Comparison of ENCODE assay signal across 22 cellular contexts in genomic region chr9:92950359-92950955, GRCh38. TPM values are rescaled to one million over a fixed set of nuclear protein-coding genes. Genes with fewer than 3 reads are reported as not detected.
DNase-seq lines count a peak whose midpoint lies in the region; ATAC-seq and TF ChIP-seq lines count a peak whose summit lies in the region.
"Had no signal": no experiment of that assay in that cellular context is flagged by ENCODE, and none has a peak within 500 bp of the region (broad histone marks: within the 10 kb centered on the region; RNA-seq: fewer than 3 reads in every experiment).

No MANE protein-coding gene starts in this region.

- H3K27ac ChIP-seq in colonic mucosa (no peak overlapping the region), upper lobe of right lung (no peak overlapping the region)
- H3K27ac ChIP-seq: body of pancreas had no signal

- H3K4me3 ChIP-seq in colonic mucosa = no peak overlapping the region
- H3K4me3 ChIP-seq in upper lobe of right lung = no peak overlapping the region
- H3K4me3 ChIP-seq: body of pancreas had no signal

- CTCF ChIA-PET in HEK293T (lab: Yijun Ruan, JAX) = no interaction called here

- intact Hi-C loops in colonic mucosa (cut with DNase I) = no loop called here
- intact Hi-C loops in upper lobe of right lung (cut with DNase I) = no loop called here

- no peak for DNase-seq in activated T-cell treated with anti-CD3 and anti-CD28 coated beads, Interleukin-2, amount 50 U/mL, for 72 hours
- DNase-seq in activated T-cell treated with anti-CD3 and anti-CD28 coated beads, Interleukin-2, amount 50 U/mL, for 4 hours = no peak
- peak; percentile 12 for DNase-seq in colonic mucosa
- peak; percentile 76 for DNase-seq in mesenteric fat pad (ENCODE audit: low spot score)
- DNase-seq in upper lobe of right lung = peak; percentile 51
- no peak for DNase-seq in DMS 273 (lab: John Stamatoyannopoulos, UW; ENCODE audit: unreplicated experiment)
- no peak for DNase-seq in HEK293T (ENCODE audit: extremely low spot score)
- DNase-seq in DMS79 treated with DMSO at 0.1 percent for 48 hours (lab: John Stamatoyannopoulos, UW) = no peak
- DNase-seq: activated CD4-positive, alpha-beta T cell treated with anti-CD3 and anti-CD28 coated beads, Interleukin-2, amount 10 ng/mL, durations not matched to agents 24 days and 14 days; activated gamma-delta T cell; body of pancreas; Calu3; mammary epithelial cell; NCI-H1694; NCI-H2171; NCI-H526 treated with DMSO at 0.1 percent for 48 hours; RPMI8226; substantia nigra; T-helper 2 cell had no signal

- H3K27ac Mint-ChIP-seq in activated T-cell treated with anti-CD3 and anti-CD28 coated beads, Interleukin-2, amount 50 U/mL, for 72 hours = peak overlapping the region; percentile 3
- H3K27ac Mint-ChIP-seq: activated CD4-positive, alpha-beta T cell treated with anti-CD3 and anti-CD28 coated beads, Interleukin-2, amount 10 ng/mL, durations not matched to agents 24 days and 14 days; B cell had no signal

- no peaks in the 10 kb centered on the region for H3K4me1 ChIP-seq in colonic mucosa
- H3K4me1 ChIP-seq in upper lobe of right lung = peaks cover 27% of the 10 kb centered on the region

- H3K4me3 Mint-ChIP-seq in activated T-cell treated with anti-CD3 and anti-CD28 coated beads, Interleukin-2, amount 50 U/mL, for 72 hours = no peak overlapping the region
- H3K4me3 Mint-ChIP-seq in activated T-cell treated with anti-CD3 and anti-CD28 coated beads, Interleukin-2, amount 50 U/mL, for 4 hours = no peak overlapping the region
- H3K4me3 Mint-ChIP-seq: activated CD4-positive, alpha-beta T cell treated with anti-CD3 and anti-CD28 coated beads, Interleukin-2, amount 10 ng/mL, durations not matched to agents 24 days and 14 days; B cell had no signal

- H3K4me1 Mint-ChIP-seq in activated T-cell treated with anti-CD3 and anti-CD28 coated beads, Interleukin-2, amount 50 U/mL, for 72 hours (ENCODE audit: low read depth) = peaks cover 70% of the 10 kb centered on the region
- peaks cover 86% of the 10 kb centered on the region for H3K4me1 Mint-ChIP-seq in activated T-cell treated with anti-CD3 and anti-CD28 coated beads, Interleukin-2, amount 50 U/mL, for 4 hours (ENCODE audit: low read depth)

- POLR2A ChIA-PET in HEK293T (lab: Yijun Ruan, JAX) = no interaction called here

- no peak for ATAC-seq in activated T-cell treated with anti-CD3 and anti-CD28 coated beads, Interleukin-2, amount 50 U/mL, for 72 hours (replicated peaks in 1 of 2)
- no peak for ATAC-seq in activated T-cell treated with anti-CD3 and anti-CD28 coated beads, Interleukin-2, amount 50 U/mL, for 4 hours
- ATAC-seq in upper lobe of right lung = no peak
- ATAC-seq: body of pancreas had no signal

- H3K9me3 Mint-ChIP-seq in activated T-cell treated with anti-CD3 and anti-CD28 coated beads, Interleukin-2, amount 50 U/mL, for 72 hours = peaks cover 2% of the 10 kb centered on the region in 2 donors
- no peaks in the 10 kb centered on the region for H3K9me3 Mint-ChIP-seq in activated T-cell treated with anti-CD3 and anti-CD28 coated beads, Interleukin-2, amount 50 U/mL, for 4 hours
- H3K9me3 Mint-ChIP-seq: activated CD4-positive, alpha-beta T cell treated with anti-CD3 and anti-CD28 coated beads, Interleukin-2, amount 10 ng/mL, durations not matched to agents 24 days and 14 days had no signal

- no peaks in the 10 kb centered on the region for H3K27me3 Mint-ChIP-seq in activated T-cell treated with anti-CD3 and anti-CD28 coated beads, Interleukin-2, amount 50 U/mL, for 72 hours (ENCODE audit: low read depth)
- no peaks in the 10 kb centered on the region for H3K27me3 Mint-ChIP-seq in activated T-cell treated with anti-CD3 and anti-CD28 coated beads, Interleukin-2, amount 50 U/mL, for 4 hours (ENCODE audit: low read depth)

- H3K36me3 ChIP-seq in colonic mucosa = no peaks in the 10 kb centered on the region
- no peaks in the 10 kb centered on the region for H3K36me3 ChIP-seq in upper lobe of right lung

- H3K9ac ChIP-seq in colonic mucosa (ENCODE audit: low read depth in 2 of 2, low read length in 2 of 2) = no peak overlapping the region

- peaks cover 0 to 5% of the 10 kb centered on the region in 2 donors for H3K36me3 Mint-ChIP-seq in activated T-cell treated with anti-CD3 and anti-CD28 coated beads, Interleukin-2, amount 50 U/mL, for 72 hours (ENCODE audit: insufficient read depth in 2 of 2)
- H3K36me3 Mint-ChIP-seq in activated T-cell treated with anti-CD3 and anti-CD28 coated beads, Interleukin-2, amount 50 U/mL, for 4 hours (ENCODE audit: insufficient read depth) = no peaks in the 10 kb centered on the region

- TF ChIP-seq CTCF in colonic mucosa (IDR thresholded peaks at IDR 0.05) (no peak), upper lobe of right lung (IDR thresholded peaks at IDR 0.05) (no peak)

- H3K9me3 ChIP-seq in colonic mucosa (no peaks in the 10 kb centered on the region), upper lobe of right lung (no peaks in the 10 kb centered on the region)
- H3K9me3 ChIP-seq: body of pancreas had no signal

- H3K27me3 ChIP-seq in colonic mucosa = peaks cover 12% of the 10 kb centered on the region
- peaks cover 5% of the 10 kb centered on the region for H3K27me3 ChIP-seq in upper lobe of right lung

TF ChIP-seq in HEK293T, 16 proteins besides CTCF, POLR2A, EP300 and RAD21:
- no peak for TF ChIP-seq HDGF (IDR thresholded peaks at IDR 0.05; ENCODE audit: borderline replicate concordance)
- TF ChIP-seq SUZ12 (IDR thresholded peaks at IDR 0.05) = no peak

RNA-seq across cellular contexts. Expression of gene FGD3, which starts 3.1 kb away (rescaled TPM):
- 10 to 100 TPM; 66.2 to 72.9 TPM for total RNA-seq in activated T-cell treated with anti-CD3 and anti-CD28 coated beads, Interleukin-2, amount 50 U/mL, for 72 hours
- 10 to 100 TPM; 32.5 to 36.3 (median 32.6) TPM for total RNA-seq in activated T-cell treated with anti-CD3 and anti-CD28 coated beads, Interleukin-2, amount 50 U/mL, for 4 hours
- total RNA-seq in colonic mucosa = 1 to 10 TPM; 1.8 to 2.3 TPM
- total RNA-seq in mesenteric fat pad = 9.8 TPM
- total RNA-seq in upper lobe of right lung = 21.6 TPM
- total RNA-seq: glomerular endothelial cell, pulmonary artery endothelial cell had no signal

Comparison
In these comparisons a context has a peak if more than half of its experiments do, and no peak if none do; other contexts are left out.
1. DNase-seq: peak in colonic mucosa (single experiment), mesenteric fat pad (single experiment) and upper lobe of right lung (single experiment); none in activated T-cell treated with anti-CD3 and anti-CD28 coated beads, Interleukin-2, amount 50 U/mL, for 72 hours (0 of 2), activated T-cell treated with anti-CD3 and anti-CD28 coated beads, Interleukin-2, amount 50 U/mL, for 4 hours (single experiment), DMS 273 (single experiment), HEK293T (single experiment) and DMS79 treated with DMSO at 0.1 percent for 48 hours (single experiment).